In genomic region chr17:46940692-46941404, GRCh38 we compare ENCODE assay signal across 9 cellular contexts. TPM values are rescaled to one million over a fixed set of nuclear protein-coding genes. Genes with fewer than 3 reads are reported as not detected.
DNase-seq lines count a peak whose midpoint lies in the region; ATAC-seq, FAIRE-seq and TF ChIP-seq lines count a peak whose summit lies in the region.
"Had no signal": no experiment of that assay in that cellular context is flagged by ENCODE, and none has a peak within 500 bp of the region (broad histone marks: within the 10 kb centered on the region; RNA-seq: fewer than 3 reads in every experiment).

No MANE protein-coding gene starts in this region.

- peak; percentile 71 for TF ChIP-seq CTCF in GM12801 (IDR thresholded peaks at IDR 0.05; ENCODE audit: extremely low read depth, insufficient read length)
- peak; percentile 90 to 98 (median 90) for TF ChIP-seq CTCF in H1 (IDR thresholded peaks at IDR 0.05; ENCODE audit: control extremely low read depth in 1 of 3, insufficient read depth in 1 of 3, low read depth in 1 of 3, low read length in 3 of 3)

- H3K18ac ChIP-seq in H1 (ENCODE audit: extremely low read depth, low read length), result no peak overlapping the region; the same call in 1 of the 2 replicates

- no peak overlapping the region for H2BK20ac ChIP-seq in H1 (ENCODE audit: low read length)

- H4K20me1 ChIP-seq in H1 (replicated peaks in 1 of 2; ENCODE audit: control insufficient read depth in 1 of 2, insufficient read depth in 2 of 2, low read length in 2 of 2), result no peaks in the 10 kb centered on the region

- H3K4me1 ChIP-seq in H1 (replicated peaks in 1 of 4; ENCODE audit: control insufficient read depth in 3 of 4, insufficient read depth in 4 of 4, low read length in 3 of 4), result peaks cover 6 to 16% (median 9%) of the 10 kb centered on the region in 4 experiments

- no peak overlapping the region for H4K5ac ChIP-seq in H1 (ENCODE audit: insufficient read length, low read depth, low read length)

- no peaks in the 10 kb centered on the region for H3K27me3 ChIP-seq in H1 (replicated peaks in 1 of 4; ENCODE audit: control insufficient read depth in 3 of 4, extremely low read depth in 1 of 4, insufficient read depth in 3 of 4, low read length in 3 of 4)

- TF ChIP-seq EP300 in H1 (IDR thresholded peaks at IDR 0.05; ENCODE audit: borderline replicate concordance in 1 of 2, low read depth in 2 of 2, low read length in 2 of 2), result no peak

- no peak overlapping the region for H3K27ac ChIP-seq in H1 (ENCODE audit: low read depth, low read length)

- H3K4me3 ChIP-seq in H1 (ENCODE audit: extremely low read depth in 1 of 4, insufficient read depth in 2 of 4, low read depth in 3 of 4, low read length in 4 of 4), result no peak overlapping the region

- no peak overlapping the region for H3K4me2 ChIP-seq in H1 (ENCODE audit: insufficient read depth in 1 of 2, low read depth in 2 of 2, low read length in 2 of 2)

- POLR2A ChIA-PET in H1 (lab: Charles Lee; ENCODE audit: partially characterized antibody), result no interaction called here

- FAIRE-seq in HTR-8/SVneo (lab: Jason Lieb, UNC) (peak; percentile 80), H1 (lab: Jason Lieb, UNC) (peak; percentile 45)
- FAIRE-seq: islet of Langerhans had no signal

- WGBS in H1 (ENCODE audit: extremely low coverage in 1 of 2, insufficient coverage in 1 of 2, insufficient read length in 1 of 2, insufficient replicate concordance in 2 of 2, low coverage in 1 of 2, low lambda C conversion rate in 2 of 2, missing lambda C conversion rate in 1 of 2), 2 experiments, result 49% methylated on average over 7 of the region's 7 CpGs; no CpG with 5 or more reads in 1 of the 2 experiments

- ATAC-seq in GM18498 (IDR thresholded peaks at IDR 0.05; ENCODE audit: unreplicated experiment), result no peak

- DNase-seq in HTR-8/SVneo (ENCODE audit: insufficient read length, low spot score) (peak; percentile 93), NOMO-1 treated with DMSO at 0.1 percent for 48 hours (lab: John Stamatoyannopoulos, UW; ENCODE audit: unreplicated experiment) (peak; percentile 61), H1 (ENCODE audit: low read depth in 1 of 2, low spot score in 2 of 2) (peak; percentile 56 to 89), mucosa of gallbladder (ENCODE audit: low spot score) (peak; percentile 72)
- DNase-seq in activated CD8-positive, alpha-beta memory T cell treated with anti-CD3 and anti-CD28 coated beads for 48 hours (ENCODE audit: low read depth in 2 of 3, low spot score in 2 of 3), result peak in 2 of 3 experiments; percentile 23 to 47
- peak; percentile 29 to 53 for DNase-seq in stimulated activated CD8-positive, alpha-beta memory T cell treated with anti-CD3 and anti-CD28 coated beads, Interleukin-7, amount 100 ng/mL, for 48 hours (ENCODE audit: extremely low read depth in 1 of 2, low read depth in 1 of 2)

- TF ChIP-seq POLR2A in H1 (IDR thresholded peaks at IDR 0.05; ENCODE audit: control extremely low read depth in 1 of 2, low read depth in 2 of 2, low read length in 2 of 2), result no peak

- no peak overlapping the region for H2AK5ac ChIP-seq in H1 (ENCODE audit: low read depth, low read length)

- peak; percentile 93 to 94 for TF ChIP-seq RAD21 in H1 (IDR thresholded peaks at IDR 0.05 in 1 of 2, conservative IDR thresholded peaks at IDR 0.05 in 1 of 2; ENCODE audit: low read depth in 2 of 2, low read length in 2 of 2)

- H2BK12ac ChIP-seq in H1 (ENCODE audit: low read depth, low read length), result no peak overlapping the region

- H3K23me2 ChIP-seq in H1 (ENCODE audit: low read depth, low read length), result no peaks in the 10 kb centered on the region

- no peaks in the 10 kb centered on the region for H3K9me3 ChIP-seq in H1 (ENCODE audit: insufficient read depth in 2 of 2, low read depth in 1 of 2, low read length in 1 of 2)

- no peak overlapping the region for H4K91ac ChIP-seq in H1 (replicated peaks; ENCODE audit: insufficient read length, low read length)

- H3K79me2 ChIP-seq in H1 (ENCODE audit: control insufficient read depth in 1 of 2, insufficient read depth in 2 of 2, low read length in 2 of 2), result no peaks in the 10 kb centered on the region

- no peaks in the 10 kb centered on the region for H3K79me1 ChIP-seq in H1 (ENCODE audit: low read depth, low read length)

- no peak overlapping the region for H4K8ac ChIP-seq in H1 (ENCODE audit: extremely low read depth, insufficient read depth, low read length)

- H3K4ac ChIP-seq in H1 (replicated peaks; ENCODE audit: insufficient read length, low read depth, low read length), result no peak overlapping the region

- no peak overlapping the region for H2BK15ac ChIP-seq in H1 (ENCODE audit: low read length)

- H3K23ac ChIP-seq in H1 (ENCODE audit: insufficient read length), result no peak overlapping the region

- no peak overlapping the region for H3K56ac ChIP-seq in H1 (replicated peaks; ENCODE audit: insufficient read length, low read depth, low read length)

- H3K36me3 ChIP-seq in H1 (ENCODE audit: control insufficient read depth in 2 of 4, insufficient read depth in 4 of 4, low read length in 3 of 4), result peaks cover 19 to 35% (median 25%) of the 10 kb centered on the region in 4 experiments; a peak in 7 of 8 replicates

- no peak overlapping the region for H2BK120ac ChIP-seq in H1 (replicated peaks; ENCODE audit: low read depth, low read length)

- no peak overlapping the region for H3K14ac ChIP-seq in H1 (ENCODE audit: insufficient read length)

- no peak overlapping the region for H3K9ac ChIP-seq in H1 (replicated peaks in 1 of 4; ENCODE audit: extremely low read depth in 1 of 4, low read depth in 3 of 4, low read length in 3 of 4)

- no peak overlapping the region for H2AFZ ChIP-seq in H1 (ENCODE audit: low read length)

- H2BK5ac ChIP-seq in H1 (ENCODE audit: low read depth, low read length), result no peak overlapping the region; the same call in 1 of the 2 replicates

- CTCF ChIA-PET in H1 (lab: Charles Lee; ENCODE audit: partially characterized antibody), result interaction anchor here (0.6 to 10.0 kb wide), 39 partner anchors 8 to 702 kb away, joined by 3 to 154 read pairs (median 8); partner anchors contain the start of gene RPRML

TF ChIP-seq in H1, 55 proteins besides CTCF, POLR2A, EP300 and RAD21:
- no peak for TF ChIP-seq RBBP5 (IDR thresholded peaks at IDR 0.05; ENCODE audit: borderline replicate concordance, low read depth, low read length)
- 0 out of 2 replicates have a peak, but pooled peaks have one; percentile 31 for TF ChIP-seq GABPA (IDR thresholded peaks at IDR 0.05; ENCODE audit: borderline replicate concordance, insufficient read depth, low read length)
- TF ChIP-seq ASH2L (IDR thresholded peaks at IDR 0.05; ENCODE audit: low read length), result no peak
- TF ChIP-seq CEBPB (IDR thresholded peaks at IDR 0.05; ENCODE audit: low read depth, low read length), result peak; percentile 78
- peak; percentile 56; the same call in 1 of the 2 replicates for TF ChIP-seq TEAD4 (IDR thresholded peaks at IDR 0.05; ENCODE audit: low read depth, low read length)
- no peak for TF ChIP-seq POLR2AphosphoS5 (IDR thresholded peaks at IDR 0.05; ENCODE audit: low read depth, low read length)
- TF ChIP-seq CREB1 (IDR thresholded peaks at IDR 0.05), result no peak
- no peak for TF ChIP-seq SIX5 (IDR thresholded peaks at IDR 0.05; ENCODE audit: low read depth, low read length)
- no peak for TF ChIP-seq MAFK (IDR thresholded peaks at IDR 0.05; ENCODE audit: low read depth, low read length)
- TF ChIP-seq, protein P1, sequence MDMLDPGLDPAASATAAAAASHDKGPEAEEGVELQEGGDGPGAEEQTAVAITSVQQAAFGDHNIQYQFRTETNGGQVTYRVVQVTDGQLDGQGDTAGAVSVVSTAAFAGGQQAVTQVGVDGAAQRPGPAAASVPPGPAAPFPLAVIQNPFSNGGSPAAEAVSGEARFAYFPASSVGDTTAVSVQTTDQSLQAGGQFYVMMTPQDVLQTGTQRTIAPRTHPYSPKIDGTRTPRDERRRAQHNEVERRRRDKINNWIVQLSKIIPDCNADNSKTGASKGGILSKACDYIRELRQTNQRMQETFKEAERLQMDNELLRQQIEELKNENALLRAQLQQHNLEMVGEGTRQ (IDR thresholded peaks at IDR 0.05; ENCODE audit: low read length), result peak; percentile 41; the same call in 1 of the 2 replicates
TF ChIP-seq in H1: peak in this region for 4.

RNA-seq across cellular contexts. Expression of gene GOSR2, which starts 17.9 kb away (rescaled TPM):
- total RNA-seq in H1 (2021; fragmentation: NEBNext Ultra II Directional; extraction: Animal tissue kit (Norgen Biotek cat#: 25700)), result 31.7 and 36.2 TPM in 2 replicates
- polyA plus RNA-seq in H1 (2011; rRNA removed), result 25.8 and 28.2 TPM in 2 replicates
- polyA plus RNA-seq in H1 (2011; cell fraction: cytosol; rRNA removed), result 33.5 TPM
- 34.8 TPM for polyA plus RNA-seq in H1 (2011; cell fraction: nucleus; rRNA removed)
- polyA plus RNA-seq in H1 (2012, experiment 1 of 2), result 25.9 to 27.6 TPM (median 26.6 TPM) in 4 replicates
- 13.7 TPM for polyA plus RNA-seq in H1 (2012, experiment 2 of 2)
- 19.4 TPM for polyA plus RNA-seq in H1 (2013, experiment 1 of 2)
- 19.0 TPM for polyA plus RNA-seq in H1 (2013, experiment 2 of 2)
- polyA minus RNA-seq in H1 (2011; rRNA and poly(A)+ RNA removed), result 57.6 and 66.2 TPM in 2 replicates
- 22.8 TPM for polyA minus RNA-seq in H1 (2011; cell fraction: cytosol; rRNA and poly(A)+ RNA removed)
- polyA minus RNA-seq in H1 (2011; cell fraction: nucleus; rRNA and poly(A)+ RNA removed), result 73.5 TPM
- total RNA-seq in mucosa of gallbladder, result 47.8 TPM

RNA-seq across cellular contexts. Expression of gene RPRML, which starts 38.2 kb away (rescaled TPM):
- total RNA-seq in H1 (2021; fragmentation: NEBNext Ultra II Directional; extraction: Animal tissue kit (Norgen Biotek cat#: 25700)), result 5.5 and 7.2 TPM in 2 replicates
- polyA plus RNA-seq in H1 (2011; rRNA removed), result 3.5 and 6.0 TPM in 2 replicates
- polyA plus RNA-seq in H1 (2011; cell fraction: cytosol; rRNA removed), result 4.7 TPM
- polyA plus RNA-seq in H1 (2011; cell fraction: nucleus; rRNA removed), result 4.0 TPM
- polyA plus RNA-seq in H1 (2012, experiment 1 of 2), result 3.7 to 6.0 TPM (median 5.4 TPM) in 4 replicates
- 2.4 TPM for polyA plus RNA-seq in H1 (2012, experiment 2 of 2)
- polyA plus RNA-seq in H1 (2013, experiment 1 of 2), result 1.7 TPM
- polyA plus RNA-seq in H1 (2013, experiment 2 of 2), result 2.2 TPM
- 0.22 and 0.38 TPM in 2 replicates for polyA minus RNA-seq in H1 (2011; rRNA and poly(A)+ RNA removed)
- polyA minus RNA-seq in H1 (2011; cell fraction: cytosol; rRNA and poly(A)+ RNA removed), result 1.8 TPM
- 3.8 TPM for polyA minus RNA-seq in H1 (2011; cell fraction: nucleus; rRNA and poly(A)+ RNA removed)
- not detected for total RNA-seq in mucosa of gallbladder

Comparison
In these comparisons a context has a peak if more than half of its experiments do, and no peak if none do; other contexts are left out.
1. DNase-seq: peak in every context shown above with its lines; median percentile 93 in HTR-8/SVneo; 72 in H1; 72 in mucosa of gallbladder; 61 in NOMO-1 treated with DMSO at 0.1 percent for 48 hours; 41 in stimulated activated CD8-positive, alpha-beta memory T cell treated with anti-CD3 and anti-CD28 coated beads, Interleukin-7, amount 100 ng/mL, for 48 hours; 35 in activated CD8-positive, alpha-beta memory T cell treated with anti-CD3 and anti-CD28 coated beads for 48 hours.